8 cellular contexts compared by ENCODE assay signal in genomic region chr22:24434472-24435322, GRCh38. TPM values are rescaled to one million over a fixed set of nuclear protein-coding genes. Genes with fewer than 3 reads are reported as not detected.
DNase-seq lines count a peak whose midpoint lies in the region; ATAC-seq and TF ChIP-seq lines count a peak whose summit lies in the region.

No MANE protein-coding gene starts in this region.

- H3K9me2 ChIP-seq in OCI-LY7 (ENCODE audit: insufficient read depth, low read length) = no peaks in the 10 kb centered on the region

- no peak for TF ChIP-seq CTCF in GM10266 (IDR thresholded peaks at IDR 0.05; ENCODE audit: control insufficient read depth, insufficient read depth, low read depth, missing control alignments)
- TF ChIP-seq CTCF in OCI-LY7 (conservative IDR thresholded peaks at IDR 0.05; ENCODE audit: low read length) = no peak

- H4K20me1 ChIP-seq in OCI-LY7 (ENCODE audit: insufficient read depth, low read length) = no peaks in the 10 kb centered on the region

- no peak overlapping the region for H2AFZ ChIP-seq in OCI-LY7 (ENCODE audit: low read length)

- peak overlapping the region; percentile 61 for H3K4me3 ChIP-seq in OCI-LY7 (ENCODE audit: low read depth, low read length, poor library complexity, severe bottlenecking)

- BruUV-seq in OCI-LY7 (replicated peaks; lab: Mats Ljungman, UMichigan) = TSS peak; percentile 62

- peak overlapping the region; percentile 97 for H3K4me2 ChIP-seq in OCI-LY7 (ENCODE audit: low read length)

- peaks cover 47% of the 10 kb centered on the region; the same call in 1 of the 2 replicates for H3K36me3 ChIP-seq in OCI-LY7 (ENCODE audit: insufficient read depth, low read length)

- peaks cover 60% of the 10 kb centered on the region for H3K79me2 ChIP-seq in OCI-LY7 (ENCODE audit: insufficient read depth, low read depth, low read length)

- H3K4me1 ChIP-seq in OCI-LY7 (ENCODE audit: insufficient read depth, low read length, poor library complexity, severe bottlenecking) = peaks cover 90% of the 10 kb centered on the region

- H3K9me3 ChIP-seq in OCI-LY7 (ENCODE audit: low read length) = no peaks in the 10 kb centered on the region

- POLR2A ChIA-PET in OCI-LY7 (lab: Charles Lee) = interaction anchor here (0.6 to 2.2 kb wide), 5 partner anchors 9 to 68 kb away, joined by 3 to 10 read pairs (median 3); no protein-coding TSS in a partner anchor

- CTCF ChIA-PET in OCI-LY7 (lab: Charles Lee; ENCODE audit: unreplicated experiment) = interaction anchor here (0.6 to 1.2 kb wide), 5 partner anchors 7 to 88 kb away, joined by 3 to 4 read pairs (median 3); partner anchors contain the start of gene ADORA2A

- peak; percentile 90 for DNase-seq in GM10266 (ENCODE audit: extremely low spot score)
- DNase-seq in OCI-LY7 (ENCODE audit: low spot score) = peak; percentile 97
- DNase-seq in activated effector memory CD4-positive, alpha-beta T cell treated with Interleukin-2 at 50 U/mL for 16 hours = peak; percentile 57
- DNase-seq in left kidney (ENCODE audit: low read depth, low spot score) = peak; percentile 67
- peak; percentile 47 to 73 for DNase-seq in stimulated activated CD8-positive, alpha-beta memory T cell treated with anti-CD3 and anti-CD28 coated beads, Interleukin-4, amount 100 ng/mL, for 1 hour (ENCODE audit: low read depth in 2 of 2, low spot score in 1 of 2)
- DNase-seq in NCI-H2171 (lab: John Stamatoyannopoulos, UW) = no peak
- DNase-seq in EL = no peak

- peak; percentile 50 for ATAC-seq in HG02610 (IDR thresholded peaks at IDR 0.05; ENCODE audit: unreplicated experiment)

- intact Hi-C loops in OCI-LY7 (cut with micrococcal nuclease; ENCODE audit: unreplicated experiment) = loop anchor here (1.0 to 2.0 kb wide), 2 partner anchors 121 to 164 kb away; partner anchors contain the start of genes GUCD1, SNRPD3 and SPECC1L

- H3K27ac ChIP-seq in OCI-LY7 (ENCODE audit: low read depth, low read length, poor library complexity, severe bottlenecking) = peak overlapping the region; percentile 99

RNA-seq across cellular contexts. Expression of gene ADORA2A, which starts 7.3 kb away (rescaled TPM):
- total RNA-seq in OCI-LY7 (2014; rRNA removed; shearing (Covaris generic)) = 31.2 and 35.7 TPM in 2 replicates
- 29.5 and 35.0 TPM in 2 replicates for total RNA-seq in OCI-LY7 (2022)

Comparison
In these comparisons a context has a peak if more than half of its experiments do, and no peak if none do; other contexts are left out.
1. DNase-seq: peak in GM10266 (single experiment), OCI-LY7 (single experiment), activated effector memory CD4-positive, alpha-beta T cell treated with Interleukin-2 at 50 U/mL for 16 hours (single experiment), left kidney (single experiment) and stimulated activated CD8-positive, alpha-beta memory T cell treated with anti-CD3 and anti-CD28 coated beads, Interleukin-4, amount 100 ng/mL, for 1 hour (2 of 2); none in NCI-H2171 (single experiment) and EL (single experiment).